Comparison of ENCODE assay signal across 8 cellular contexts in the genomic region with DNA sequence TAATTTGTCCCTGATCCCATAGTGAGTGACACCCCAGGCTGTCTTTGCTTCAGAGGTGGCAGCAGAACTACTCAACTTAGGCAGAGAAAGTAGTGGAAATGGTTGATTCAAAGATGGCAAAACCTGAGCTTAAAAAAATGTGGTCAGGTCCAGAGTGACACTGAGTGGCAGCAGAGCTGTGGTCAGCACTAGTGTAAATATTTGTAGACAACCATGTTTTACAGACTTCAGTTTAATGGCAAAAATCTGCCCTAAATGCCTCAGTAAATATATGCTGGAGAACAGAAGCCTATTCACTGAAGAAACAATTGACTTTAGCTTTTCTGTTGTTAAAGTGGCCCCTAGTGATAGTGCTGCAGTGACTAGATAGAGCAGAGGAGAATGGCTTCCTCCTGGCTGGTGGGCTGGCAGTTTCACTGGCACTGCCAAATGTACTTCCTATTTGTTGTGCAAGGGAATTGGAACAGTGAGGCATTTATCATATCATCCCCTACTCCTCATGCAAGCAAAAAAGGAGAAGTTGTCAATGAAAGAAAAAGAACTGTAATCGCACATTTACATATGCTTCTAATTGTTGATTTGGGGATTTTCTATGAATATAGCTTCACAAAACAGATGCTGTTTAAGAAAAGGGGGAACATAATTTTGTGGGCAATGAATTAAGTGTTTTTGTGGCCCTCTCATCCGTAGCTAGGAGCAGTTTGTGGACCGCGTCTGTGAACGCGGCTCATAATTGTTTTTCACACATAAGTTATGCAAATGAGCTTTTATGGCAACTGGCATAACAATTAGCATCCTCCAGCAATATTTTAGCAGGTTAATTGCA. TPM values are rescaled to one million over a fixed set of nuclear protein-coding genes. Genes with fewer than 3 reads are reported as not detected.
DNase-seq lines count a peak whose midpoint lies in the region; ATAC-seq and TF ChIP-seq lines count a peak whose summit lies in the region.

No MANE protein-coding gene starts in this region.

- H3K4me3 ChIP-seq in BJ (ENCODE audit: low read depth, low read length): peak overlapping the region; percentile 24; the same call in 1 of the 2 replicates
- no peak overlapping the region for H3K4me3 ChIP-seq in HEK293 (ENCODE audit: low read depth, low read length)
- peak overlapping the region; percentile 12 to 29 for H3K4me3 ChIP-seq in right atrium auricular region

- peak overlapping the region in 1 of 2 donors; percentile 32 for H3K27ac Mint-ChIP-seq in T-cell
- no peak overlapping the region for H3K27ac Mint-ChIP-seq in stimulated activated naive CD8-positive, alpha-beta T cell treated with anti-CD3 and anti-CD28 coated beads, Interleukin-15, amount 100 ng/mL, for 72 hours

- no peaks in the 10 kb centered on the region for H3K36me3 Mint-ChIP-seq in T-cell

- DNase-seq in BJ (ENCODE audit: low read depth) (no peak), T-cell (peak in 1 of 34 experiments; percentile 16), right atrium auricular region (ENCODE audit: low spot score) (no peak)
- no peak for DNase-seq in stimulated activated naive CD8-positive, alpha-beta T cell treated with anti-CD3 and anti-CD28 coated beads, Interleukin-15, amount 100 ng/mL, for 72 hours
- no peak for DNase-seq in activated CD4-positive, alpha-beta T cell treated with anti-CD3 and anti-CD28 coated beads for 48 hours

- H3K9me3 ChIP-seq in HEK293 (ENCODE audit: control insufficient read depth, insufficient read depth, low read depth, low read length) (no peaks in the 10 kb centered on the region), right atrium auricular region (no peaks in the 10 kb centered on the region)

- POLR2A ChIA-PET in BJ (lab: Charles Lee) (no interaction called here), HEK293 (lab: Yijun Ruan, JAX) (interaction anchor here (0.6 kb wide), 1 partner anchor 43 kb away, joined by 3 read pairs; no protein-coding TSS in a partner anchor), T-cell (lab: Charles Lee) (interaction anchor here in 1 of 2 donors (0.6 kb wide), 1 partner anchor 10 kb away, joined by 3 read pairs; no protein-coding TSS in a partner anchor)

- H3K27me3 Mint-ChIP-seq in T-cell: peaks cover 0 to 2% of the 10 kb centered on the region in 2 donors
- H3K27me3 Mint-ChIP-seq in stimulated activated naive CD8-positive, alpha-beta T cell treated with anti-CD3 and anti-CD28 coated beads, Interleukin-15, amount 100 ng/mL, for 72 hours: no peaks in the 10 kb centered on the region

- H3K27me3 ChIP-seq in BJ (ENCODE audit: control insufficient read depth, insufficient read depth, low read length) (no peaks in the 10 kb centered on the region), right atrium auricular region (no peaks in the 10 kb centered on the region)

- CTCF ChIA-PET in BJ (lab: Yijun Ruan, JAX): interaction anchor here (0.5 to 2.1 kb wide), 4 partner anchors 9 to 352 kb away, joined by 3 to 7 read pairs (median 4); no protein-coding TSS in a partner anchor
- CTCF ChIA-PET in HEK293 (lab: Yijun Ruan, JAX): interaction anchor here (0.6 to 1.0 kb wide), 2 partner anchors 11 to 346 kb away, joined by 3 to 5 read pairs; no protein-coding TSS in a partner anchor
- CTCF ChIA-PET in T-cell (lab: Charles Lee): interaction anchor here in 1 of 2 donors (0.6 kb wide), 1 partner anchor 15 kb away, joined by 3 read pairs; no protein-coding TSS in a partner anchor

- no peak for TF ChIP-seq CTCF in BJ (IDR thresholded peaks at IDR 0.05; ENCODE audit: insufficient read depth, low read depth, low read length)
- TF ChIP-seq CTCF in HEK293 (tag by site-specific recombination; IDR thresholded peaks at IDR 0.05): no peak
- no peak for TF ChIP-seq CTCF in right atrium auricular region (IDR thresholded peaks at IDR 0.05)

- peaks cover 15 to 36% (median 29%) of the 10 kb centered on the region in 3 donors for H3K4me1 Mint-ChIP-seq in T-cell
- peaks cover 12% of the 10 kb centered on the region for H3K4me1 Mint-ChIP-seq in stimulated activated naive CD8-positive, alpha-beta T cell treated with anti-CD3 and anti-CD28 coated beads, Interleukin-15, amount 100 ng/mL, for 72 hours

- peaks cover 2% of the 10 kb centered on the region for H3K36me3 ChIP-seq in BJ (ENCODE audit: control insufficient read depth, insufficient read depth, low read length)
- peaks cover 0 to 4% of the 10 kb centered on the region in 2 experiments; a peak in 1 of 3 replicates for H3K36me3 ChIP-seq in HEK293 (ENCODE audit: control insufficient read depth in 2 of 2, insufficient read depth in 1 of 2, low read length in 2 of 2)
- no peaks in the 10 kb centered on the region for H3K36me3 ChIP-seq in right atrium auricular region

- H3K9me3 Mint-ChIP-seq in T-cell: no peaks in the 10 kb centered on the region
- no peaks in the 10 kb centered on the region for H3K9me3 Mint-ChIP-seq in stimulated activated naive CD8-positive, alpha-beta T cell treated with anti-CD3 and anti-CD28 coated beads, Interleukin-15, amount 100 ng/mL, for 72 hours

- H3K4me3 Mint-ChIP-seq in T-cell: peak overlapping the region; percentile 49 to 76 (median 62)
- peak overlapping the region; percentile 22 to 56 for H3K4me3 Mint-ChIP-seq in stimulated activated naive CD8-positive, alpha-beta T cell treated with anti-CD3 and anti-CD28 coated beads, Interleukin-15, amount 100 ng/mL, for 72 hours

- peaks cover 34% of the 10 kb centered on the region for H3K4me1 ChIP-seq in HEK293 (ENCODE audit: control insufficient read depth, insufficient read depth, low read length)
- peaks cover 0 to 61% of the 10 kb centered on the region in 2 donors for H3K4me1 ChIP-seq in right atrium auricular region

- ATAC-seq in T-cell (replicated peaks in 1 of 4) (peak in 3 of 4 experiments; percentile 50 to 71 (median 60)), GM18520 (IDR thresholded peaks at IDR 0.05; ENCODE audit: unreplicated experiment) (no peak), HG03097 (IDR thresholded peaks at IDR 0.05; ENCODE audit: low FRiP score, unreplicated experiment) (no peak)
- no peak for ATAC-seq in stimulated activated naive CD8-positive, alpha-beta T cell treated with anti-CD3 and anti-CD28 coated beads, Interleukin-15, amount 100 ng/mL, for 72 hours

- H3K27ac ChIP-seq in HEK293 (ENCODE audit: extremely low read depth, low read depth, low read length) (no peak overlapping the region), right atrium auricular region (peak overlapping the region; percentile 14 to 32)

TF ChIP-seq in HEK293, 187 proteins besides CTCF, POLR2A, EP300 and RAD21 (continues in another document):
- 0 out of 2 replicates have a peak, but pooled peaks have one; percentile 20 for TF ChIP-seq PRDM1 (tag by site-specific recombination; IDR thresholded peaks at IDR 0.05)
- TF ChIP-seq, protein P1, sequence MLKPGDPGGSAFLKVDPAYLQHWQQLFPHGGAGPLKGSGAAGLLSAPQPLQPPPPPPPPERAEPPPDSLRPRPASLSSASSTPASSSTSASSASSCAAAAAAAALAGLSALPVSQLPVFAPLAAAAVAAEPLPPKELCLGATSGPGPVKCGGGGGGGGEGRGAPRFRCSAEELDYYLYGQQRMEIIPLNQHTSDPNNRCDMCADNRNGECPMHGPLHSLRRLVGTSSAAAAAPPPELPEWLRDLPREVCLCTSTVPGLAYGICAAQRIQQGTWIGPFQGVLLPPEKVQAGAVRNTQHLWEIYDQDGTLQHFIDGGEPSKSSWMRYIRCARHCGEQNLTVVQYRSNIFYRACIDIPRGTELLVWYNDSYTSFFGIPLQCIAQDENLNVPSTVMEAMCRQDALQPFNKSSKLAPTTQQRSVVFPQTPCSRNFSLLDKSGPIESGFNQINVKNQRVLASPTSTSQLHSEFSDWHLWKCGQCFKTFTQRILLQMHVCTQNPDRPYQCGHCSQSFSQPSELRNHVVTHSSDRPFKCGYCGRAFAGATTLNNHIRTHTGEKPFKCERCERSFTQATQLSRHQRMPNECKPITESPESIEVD (tag by site-specific recombination; IDR thresholded peaks at IDR 0.05): peak; percentile 71
- no peak for TF ChIP-seq ZNF311 (tag by site-specific recombination; IDR thresholded peaks at IDR 0.05; ENCODE audit: borderline replicate concordance)
- peak; percentile 32; the same call in 1 of the 2 replicates for TF ChIP-seq FEZF1 (tag by site-specific recombination; IDR thresholded peaks at IDR 0.05)
- TF ChIP-seq OSR2 (tag by site-specific recombination; IDR thresholded peaks at IDR 0.05): 0 out of 2 replicates have a peak, but pooled peaks have one; percentile 33
- TF ChIP-seq ZNF169 (tag by site-specific recombination; IDR thresholded peaks at IDR 0.05): no peak
- TF ChIP-seq ZBTB8A (tag by site-specific recombination; IDR thresholded peaks at IDR 0.05): no peak
- no peak for TF ChIP-seq ZFHX2 (tag by site-specific recombination; conservative IDR thresholded peaks at IDR 0.05)
- no peak for TF ChIP-seq ZNF624 (tag by site-specific recombination; IDR thresholded peaks at IDR 0.05)
- no peak for TF ChIP-seq ZNF223 (tag by site-specific recombination; IDR thresholded peaks at IDR 0.05)
- TF ChIP-seq, protein P2, sequence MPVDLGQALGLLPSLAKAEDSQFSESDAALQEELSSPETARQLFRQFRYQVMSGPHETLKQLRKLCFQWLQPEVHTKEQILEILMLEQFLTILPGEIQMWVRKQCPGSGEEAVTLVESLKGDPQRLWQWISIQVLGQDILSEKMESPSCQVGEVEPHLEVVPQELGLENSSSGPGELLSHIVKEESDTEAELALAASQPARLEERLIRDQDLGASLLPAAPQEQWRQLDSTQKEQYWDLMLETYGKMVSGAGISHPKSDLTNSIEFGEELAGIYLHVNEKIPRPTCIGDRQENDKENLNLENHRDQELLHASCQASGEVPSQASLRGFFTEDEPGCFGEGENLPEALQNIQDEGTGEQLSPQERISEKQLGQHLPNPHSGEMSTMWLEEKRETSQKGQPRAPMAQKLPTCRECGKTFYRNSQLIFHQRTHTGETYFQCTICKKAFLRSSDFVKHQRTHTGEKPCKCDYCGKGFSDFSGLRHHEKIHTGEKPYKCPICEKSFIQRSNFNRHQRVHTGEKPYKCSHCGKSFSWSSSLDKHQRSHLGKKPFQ (tag by site-specific recombination; IDR thresholded peaks at IDR 0.05): no peak
- no peak for TF ChIP-seq ZNF501 (tag by site-specific recombination; IDR thresholded peaks at IDR 0.05)

RNA-seq across cellular contexts. Expression of a gene that starts 12.0 kb away (rescaled TPM):
- polyA plus RNA-seq in BJ (2011; rRNA removed): 27.9 and 31.7 TPM in 2 replicates
- 20.9 and 26.8 TPM in 2 replicates for polyA minus RNA-seq in BJ (2011; rRNA and poly(A)+ RNA removed)
- total RNA-seq in T-cell (10 to 100 TPM; 12.3 to 30.6 (median 19.0) TPM), right atrium auricular region (10 to 100 TPM; 71.1 to 91.5 TPM)

RNA-seq across cellular contexts. Expression of a gene that starts 52.2 kb away (rescaled TPM):
- 113 TPM in 2 replicates for polyA plus RNA-seq in BJ (2011; rRNA removed)
- 53.9 and 65.6 TPM in 2 replicates for polyA minus RNA-seq in BJ (2011; rRNA and poly(A)+ RNA removed)
- total RNA-seq in T-cell: 10 to 100 TPM; 50.2 to 60.3 (median 55.6) TPM
- 10 to 100 TPM; 62.1 to 78.9 TPM for total RNA-seq in right atrium auricular region

Comparison
In these comparisons a context has a peak if more than half of its experiments do, and no peak if none do; other contexts are left out.
1. ATAC-seq: peak in T-cell (3 of 4); none in stimulated activated naive CD8-positive, alpha-beta T cell treated with anti-CD3 and anti-CD28 coated beads, Interleukin-15, amount 100 ng/mL, for 72 hours (single experiment), GM18520 (single experiment) and HG03097 (single experiment).